Comparison of ENCODE assay signal across 20 cellular contexts in genomic region chr9:122822056-122822455, GRCh38. TPM values are rescaled to one million over a fixed set of nuclear protein-coding genes. Genes with fewer than 3 reads are reported as not detected.
DNase-seq lines count a peak whose midpoint lies in the region; ATAC-seq and TF ChIP-seq lines count a peak whose summit lies in the region.
"Had no signal": no experiment of that assay in that cellular context is flagged by ENCODE, and none has a peak within 500 bp of the region (broad histone marks: within the 10 kb centered on the region; RNA-seq: fewer than 3 reads in every experiment).

No MANE protein-coding gene starts in this region.

- peaks cover 33 to 51% of the 10 kb centered on the region in 2 experiments for H3K79me1 ChIP-seq in IMR-90 (ENCODE audit: low read depth in 1 of 2, low read length in 2 of 2)

- TF ChIP-seq POLR2A in IMR-90 (IDR thresholded peaks at IDR 0.05; ENCODE audit: low read depth, low read length): no peak

- H3K27ac ChIP-seq in IMR-90 (ENCODE audit: insufficient read depth, low read length) (no peak overlapping the region), left lung (peak overlapping the region; percentile 42 to 52), subcutaneous abdominal adipose tissue (ENCODE audit: low read depth, low read length) (peak overlapping the region; percentile 13)
- H3K27ac ChIP-seq: neural progenitor cell had no signal

- H4K5ac ChIP-seq in IMR-90 (ENCODE audit: low read depth, low read length): no peak overlapping the region

- H2AK9ac ChIP-seq in IMR-90 (replicated peaks; ENCODE audit: low read depth, low read length, poor library complexity): no peak overlapping the region

- peak overlapping the region; percentile 11; the same call in 1 of the 2 replicates for H2AK5ac ChIP-seq in IMR-90 (ENCODE audit: low read depth, low read length)

- H3K4me3 Mint-ChIP-seq in T-helper 17 cell (no peak overlapping the region), chondrocyte (ENCODE audit: unreplicated experiment) (no peak overlapping the region)
- H3K4me3 Mint-ChIP-seq: activated CD8-positive, alpha-beta T cell treated with anti-CD3 and anti-CD28 coated beads, Interleukin-2, amount 10 ng/mL, durations not matched to agents 7 days and 5 days; activated T-helper 1 cell treated with anti-CD3 and anti-CD28 coated beads, Interleukin-12 subunit alpha, Interleukin-12 subunit beta, Interleukin-2, Interleukin-4 antibody, amounts not matched to agents 30 ng/mL and 10 ng/mL and 1 ng/mL, durations not matched to agents 14 hours and 24 hours and 36 hours; neural progenitor cell had no signal

- 0 out of 3 replicates have a peak overlapping the region, but pooled peaks have one; percentile 13 for H2BK15ac ChIP-seq in IMR-90 (ENCODE audit: low read depth, low read length)

- no peak overlapping the region for H3K14ac ChIP-seq in IMR-90 (replicated peaks; ENCODE audit: low read depth, low read length)

- TF ChIP-seq RAD21 in IMR-90 (IDR thresholded peaks at IDR 0.05; ENCODE audit: low read length): no peak

- no CpG with 5 or more reads among the region's 6 CpGs for WGBS in IMR-90 (ENCODE audit: extremely low coverage in 2 of 2, insufficient read length in 1 of 2), 2 experiments

- H3K4me1 ChIP-seq in IMR-90 (ENCODE audit: control insufficient read depth, insufficient read depth, low read length) (peaks cover 17% of the 10 kb centered on the region), left lung (peaks cover 8 to 48% of the 10 kb centered on the region in 2 donors), subcutaneous abdominal adipose tissue (ENCODE audit: control insufficient read depth in 5 of 5, insufficient read depth in 5 of 5, low read length in 5 of 5) (peaks cover 4 to 31% (median 23%) of the 10 kb centered on the region in 5 donors)

- H3K9me3 Mint-ChIP-seq in chondrocyte (ENCODE audit: low read depth): no peaks in the 10 kb centered on the region
- H3K9me3 Mint-ChIP-seq: activated T-helper 1 cell treated with anti-CD3 and anti-CD28 coated beads, Interleukin-12 subunit alpha, Interleukin-12 subunit beta, Interleukin-2, Interleukin-4 antibody, amounts not matched to agents 30 ng/mL and 10 ng/mL and 1 ng/mL, durations not matched to agents 14 hours and 24 hours and 36 hours; neural progenitor cell had no signal

- dilution Hi-C loops in IMR-90 (cut with HindIII; ENCODE audit: low sequenced_read_pairs, unreplicated experiment): no loop called here

- no peak overlapping the region for H3K23ac ChIP-seq in IMR-90 (ENCODE audit: low read depth, low read length)

- CTCF ChIA-PET in IMR-90 (lab: Yijun Ruan, JAX): no interaction called here

- no TSS peak for BruUV-seq in IMR-90 (replicated peaks; lab: Mats Ljungman, UMichigan)

- H3K4me3 ChIP-seq in IMR-90 (ENCODE audit: insufficient read depth, low read depth, low read length): no peak overlapping the region
- H3K4me3 ChIP-seq in left lung: no peak overlapping the region
- H3K4me3 ChIP-seq in subcutaneous abdominal adipose tissue (ENCODE audit: low read depth in 1 of 5, low read length in 5 of 5): no peak overlapping the region
- H3K4me3 ChIP-seq: neural progenitor cell had no signal

- ATAC-seq in IMR-90 (ENCODE audit: low read depth): no peak
- no peak for ATAC-seq in T-helper 17 cell
- ATAC-seq in left lung: no peak
- ATAC-seq in HG03135 (IDR thresholded peaks at IDR 0.05; ENCODE audit: unreplicated experiment): no peak
- ATAC-seq: activated CD8-positive, alpha-beta T cell treated with anti-CD3 and anti-CD28 coated beads, Interleukin-2, amount 10 ng/mL, durations not matched to agents 7 days and 5 days; PC-3 had no signal

- H3K36me3 Mint-ChIP-seq in T-helper 17 cell (ENCODE audit: low read depth) (peaks cover 2% of the 10 kb centered on the region), chondrocyte (ENCODE audit: low read depth) (peaks cover 16% of the 10 kb centered on the region)

- TF ChIP-seq CTCF in IMR-90 (conservative IDR thresholded peaks at IDR 0.05; ENCODE audit: low read depth, low read length): no peak
- TF ChIP-seq CTCF in left lung (IDR thresholded peaks at IDR 0.05): no peak
- TF ChIP-seq CTCF in chondrocyte (IDR thresholded peaks at IDR 0.05): no peak

- H3K4ac ChIP-seq in IMR-90 (ENCODE audit: low read depth, low read length): peak overlapping the region; percentile 25; the same call in 1 of the 2 replicates

- H3K56ac ChIP-seq in IMR-90 (ENCODE audit: extremely low read depth, insufficient read depth, low read length): no peak overlapping the region

- peak overlapping the region; percentile 72 for H3K27ac Mint-ChIP-seq in T-helper 17 cell
- H3K27ac Mint-ChIP-seq in chondrocyte (ENCODE audit: unreplicated experiment): no peak overlapping the region
- H3K27ac Mint-ChIP-seq: activated T-helper 1 cell treated with anti-CD3 and anti-CD28 coated beads, Interleukin-12 subunit alpha, Interleukin-12 subunit beta, Interleukin-2, Interleukin-4 antibody, amounts not matched to agents 30 ng/mL and 10 ng/mL and 1 ng/mL, durations not matched to agents 14 hours and 24 hours and 36 hours; neural progenitor cell had no signal

- intact Hi-C loops in IMR-90 (cut with micrococcal nuclease): no loop called here
- intact Hi-C loops in left lung (cut with DNase I): no loop called here

- no peak overlapping the region for H4K91ac ChIP-seq in IMR-90 (ENCODE audit: insufficient read depth, low read depth, low read length)

- H3K36me3 ChIP-seq in IMR-90 (ENCODE audit: control insufficient read depth, insufficient read depth, low read length) (peaks cover 31% of the 10 kb centered on the region), left lung (peaks cover 0 to 73% of the 10 kb centered on the region in 2 donors), subcutaneous abdominal adipose tissue (ENCODE audit: control insufficient read depth in 5 of 5, insufficient read depth in 5 of 5, low read length in 5 of 5) (peaks cover 19 to 46% (median 31%) of the 10 kb centered on the region in 5 donors)

- H3K9ac ChIP-seq in IMR-90 (ENCODE audit: low read depth, low read length): no peak overlapping the region
- peak overlapping the region in 1 of 5 donors; percentile 60 for H3K9ac ChIP-seq in subcutaneous abdominal adipose tissue (ENCODE audit: low read length in 5 of 5)
- H3K9ac ChIP-seq: neural progenitor cell had no signal

- POLR2A ChIA-PET in IMR-90 (lab: Charles Lee; ENCODE audit: unreplicated experiment): no interaction called here

- in situ Hi-C loops in IMR-90 (cut with MboI; ENCODE audit: low sequenced_read_pairs): no loop called here

- peaks cover 17% of the 10 kb centered on the region for H3K9me1 ChIP-seq in IMR-90 (ENCODE audit: insufficient read depth, low read length)

- H2AFZ ChIP-seq in IMR-90 (replicated peaks; ENCODE audit: low read length, poor library complexity): no peak overlapping the region
- H2AFZ ChIP-seq: neural progenitor cell had no signal

- H2BK120ac ChIP-seq in IMR-90 (ENCODE audit: low read depth, low read length): 0 out of 2 replicates have a peak overlapping the region, but pooled peaks have one; percentile 44

- H3K4me2 ChIP-seq in IMR-90 (ENCODE audit: low read depth, low read length): no peak overlapping the region
- H3K4me2 ChIP-seq: neural progenitor cell had no signal

- DNase-seq in IMR-90 (no peak), T-helper 17 cell (no peak), left lung (no peak), DMS53 (lab: John Stamatoyannopoulos, UW) (no peak), chondrocyte (ENCODE audit: low spot score) (no peak)
- DNase-seq: activated CD8-positive, alpha-beta T cell treated with anti-CD3 and anti-CD28 coated beads, Interleukin-2, amount 10 ng/mL, durations not matched to agents 7 days and 5 days; C1 segment of cervical spinal cord; cerebellar nuclear complex; DMS79 treated with DMSO at 0.1 percent for 48 hours; foreskin melanocyte; NCI-H2029; NCI-H510A; PC-3; retina had no signal

- H4K20me1 ChIP-seq in IMR-90 (ENCODE audit: insufficient read depth, low read length): no peaks in the 10 kb centered on the region

- H3K4me1 Mint-ChIP-seq in T-helper 17 cell (peaks cover 24% of the 10 kb centered on the region), chondrocyte (ENCODE audit: low read depth) (peaks cover 34% of the 10 kb centered on the region)

- H2BK20ac ChIP-seq in IMR-90 (ENCODE audit: low read depth, low read length): no peak overlapping the region; the same call in 1 of the 2 replicates

- H3K27me3 ChIP-seq in IMR-90 (ENCODE audit: control insufficient read depth, insufficient read depth, low read length): no peaks in the 10 kb centered on the region
- H3K27me3 ChIP-seq in left lung: no peaks in the 10 kb centered on the region
- no peaks in the 10 kb centered on the region for H3K27me3 ChIP-seq in subcutaneous abdominal adipose tissue (ENCODE audit: control insufficient read depth in 5 of 5, insufficient read depth in 4 of 5, low read length in 5 of 5)
- H3K27me3 ChIP-seq: neural progenitor cell had no signal

- peak overlapping the region; percentile 15 for H2BK5ac ChIP-seq in IMR-90 (ENCODE audit: low read depth, low read length, poor library complexity, severe bottlenecking)

- H4K8ac ChIP-seq in IMR-90 (ENCODE audit: low read depth in 2 of 2, low read length in 2 of 2): no peak overlapping the region

- H3K9me3 ChIP-seq in IMR-90 (ENCODE audit: control insufficient read depth, insufficient read depth, low read length) (no peaks in the 10 kb centered on the region), T-helper 17 cell (ENCODE audit: control insufficient read depth, low read length, poor library complexity, severe bottlenecking) (no peaks in the 10 kb centered on the region), left lung (no peaks in the 10 kb centered on the region), subcutaneous abdominal adipose tissue (ENCODE audit: control insufficient read depth in 5 of 5, low read length in 5 of 5) (no peaks in the 10 kb centered on the region)

- no peak overlapping the region for H3K18ac ChIP-seq in IMR-90 (ENCODE audit: low read depth, low read length)

- H3K27me3 Mint-ChIP-seq in T-helper 17 cell (no peaks in the 10 kb centered on the region), chondrocyte (ENCODE audit: low read depth) (no peaks in the 10 kb centered on the region)

RNA-seq across cellular contexts. Expression of gene PDCL, which starts 6.3 kb away (rescaled TPM):
- total RNA-seq in IMR-90 (2012; rRNA removed) (22.2 and 38.3 TPM in 2 replicates), T-helper 17 cell (10 to 100 TPM; 13.6 to 14.4 TPM), left lung (10 to 100 TPM; 18.4 to 18.8 TPM), chondrocyte (24.9 to 28.0 TPM (median 26.4 TPM) in 3 replicates)
- polyA plus RNA-seq in IMR-90 (2012; rRNA removed): 8.7 and 10.1 TPM in 2 replicates
- 4.5 and 4.6 TPM in 2 replicates for polyA plus RNA-seq in IMR-90 (2012; cell fraction: cytosol; rRNA removed)
- 1.8 and 4.0 TPM in 2 replicates for polyA plus RNA-seq in IMR-90 (2012; cell fraction: nucleus; rRNA removed; ENCODE audit: low replicate concordance)

RNA-seq across cellular contexts. Expression of gene OR1K1, which starts 22.1 kb away (rescaled TPM):
- total RNA-seq in IMR-90 (2012; rRNA removed) (not detected in 2 replicates), T-helper 17 cell (not detected), left lung (not detected), chondrocyte (not detected in 3 replicates)
- not detected in 2 replicates for polyA plus RNA-seq in IMR-90 (2012; rRNA removed)
- not detected in 2 replicates for polyA plus RNA-seq in IMR-90 (2012; cell fraction: cytosol; rRNA removed)
- not detected in 2 replicates for polyA plus RNA-seq in IMR-90 (2012; cell fraction: nucleus; rRNA removed; ENCODE audit: low replicate concordance)
- total RNA-seq: activated CD8-positive, alpha-beta T cell treated with anti-CD3 and anti-CD28 coated beads, Interleukin-2, amount 10 ng/mL, durations not matched to agents 7 days and 5 days; activated T-helper 1 cell treated with anti-CD3 and anti-CD28 coated beads, Interleukin-12 subunit alpha, Interleukin-12 subunit beta, Interleukin-2, Interleukin-4 antibody, amounts not matched to agents 30 ng/mL and 10 ng/mL and 1 ng/mL, durations not matched to agents 14 hours and 24 hours and 36 hours; PC-3; SK-MEL-5 had no signal

RNA-seq across cellular contexts. Expression of gene OR5C1, which starts 33.3 kb away (rescaled TPM):
- total RNA-seq in IMR-90 (2012; rRNA removed) (not detected in 2 replicates), T-helper 17 cell (not detected), left lung (not detected), chondrocyte (not detected in 3 replicates)
- polyA plus RNA-seq in IMR-90 (2012; rRNA removed): not detected in 2 replicates
- not detected in 2 replicates for polyA plus RNA-seq in IMR-90 (2012; cell fraction: cytosol; rRNA removed)
- polyA plus RNA-seq in IMR-90 (2012; cell fraction: nucleus; rRNA removed; ENCODE audit: low replicate concordance): not detected in 2 replicates
- total RNA-seq: activated CD8-positive, alpha-beta T cell treated with anti-CD3 and anti-CD28 coated beads, Interleukin-2, amount 10 ng/mL, durations not matched to agents 7 days and 5 days; activated T-helper 1 cell treated with anti-CD3 and anti-CD28 coated beads, Interleukin-12 subunit alpha, Interleukin-12 subunit beta, Interleukin-2, Interleukin-4 antibody, amounts not matched to agents 30 ng/mL and 10 ng/mL and 1 ng/mL, durations not matched to agents 14 hours and 24 hours and 36 hours; lower leg skin; PC-3; SK-MEL-5 had no signal
